Comparison of ENCODE assay signal across 24 cellular contexts in genomic region chr1:226908913-226909312, GRCh38.
"Had no signal": no experiment of that assay in that cellular context is flagged by ENCODE, and none has a peak within 500 bp of the region (broad histone marks: within the 10 kb centered on the region; RNA-seq: fewer than 3 reads in every experiment).

No MANE protein-coding gene starts in this region.

- H3K4me3 ChIP-seq: esophagus squamous epithelium, neural progenitor cell, right atrium auricular region, stomach, thyroid gland, upper lobe of left lung, vagina had no signal

- ATAC-seq: left colon; natural killer cell; stimulated activated naive B cell treated with anti-CD40 and anti-IgM and Interleukin-4, amounts not matched to agents 10 μg/mL and 1 μg/mL and 100 μg/mL, for 72 hours had no signal

- H3K27me3 ChIP-seq: esophagus squamous epithelium, neural progenitor cell, right atrium auricular region, stomach, thyroid gland, upper lobe of left lung, vagina had no signal

- H3K36me3 ChIP-seq: esophagus squamous epithelium, neural progenitor cell, right atrium auricular region, thyroid gland, vagina had no signal

- H3K4me2 ChIP-seq: neural progenitor cell had no signal

- H3K9me3 ChIP-seq: esophagus squamous epithelium, right atrium auricular region, stomach, thyroid gland, upper lobe of left lung, vagina had no signal

- H3K4me1 ChIP-seq: neural progenitor cell, right atrium auricular region, thyroid gland, upper lobe of left lung had no signal

- DNase-seq: activated CD4-positive, alpha-beta T cell treated with anti-CD3 and anti-CD28 coated beads for 4 hours; activated CD4-positive, alpha-beta T cell treated with anti-CD3 and anti-CD28 coated beads, Interleukin-2, amount 50 U/mL, for 4 hours; activated effector memory CD4-positive, alpha-beta T cell treated with Interleukin-2 at 50 U/mL for 16 hours; activated naive CD4-positive, alpha-beta T cell treated with Interleukin-2 at 50 U/mL for 16 hours; activated T-cell treated with anti-CD3 and anti-CD28 coated beads for 4 hours; anterior cingulate cortex; dermis blood vessel endothelial cell; effector CD4-positive, alpha-beta T cell; esophagus squamous epithelium; left colon; natural killer cell; stimulated activated CD4-positive, alpha-beta T cell treated with anti-CD3 and anti-CD28 coated beads, Interleukin-15, amount 100 ng/mL, for 24 hours; stimulated activated naive B cell treated with anti-CD40 and anti-IgM and Interleukin-4, amounts not matched to agents 10 μg/mL and 1 μg/mL and 100 μg/mL, for 72 hours; stomach; T-helper 1 cell; thyroid gland; upper lobe of left lung had no signal

- H3K9ac ChIP-seq: neural progenitor cell had no signal

- H3K27ac ChIP-seq: esophagus squamous epithelium, neural progenitor cell, right atrium auricular region, stomach, thyroid gland, upper lobe of left lung, vagina had no signal

- FAIRE-seq: bronchial epithelial cell, colon, frontal cortex, keratinocyte had no signal
